Comparison of ENCODE assay signal across 16 cellular contexts in genomic region chr17:58569216-58569615, GRCh38.
"Had no signal": no experiment of that assay in that cellular context is flagged by ENCODE, and none has a peak within 500 bp of the region (broad histone marks: within the 10 kb centered on the region; RNA-seq: fewer than 3 reads in every experiment).

No MANE protein-coding gene starts in this region.

- DNase-seq: activated CD4-positive, alpha-beta T cell treated with anti-CD3 and anti-CD28 coated beads, Interleukin-2, amount 10 ng/mL, durations not matched to agents 24 days and 14 days; activated CD8-positive, alpha-beta T cell treated with anti-CD3 and anti-CD28 coated beads for 36 hours; activated naive CD4-positive, alpha-beta T cell treated with anti-CD3 and anti-CD28 coated beads for 36 hours; activated T-cell treated with anti-CD3 and anti-CD28 coated beads, Interleukin-2, amount 50 U/mL, for 1 hour; body of pancreas; dermis blood vessel endothelial cell; effector memory CD8-positive, alpha-beta T cell; esophagus squamous epithelium; heart right ventricle; immature natural killer cell; naive thymus-derived CD8-positive, alpha-beta T cell; sigmoid colon; stimulated activated naive B cell treated with anti-CD40 and anti-IgM and Interleukin-4, amounts not matched to agents 10 μg/mL and 1 μg/mL and 100 μg/mL, for 72 hours; upper lobe of left lung had no signal

- H3K36me3 ChIP-seq: esophagus squamous epithelium, heart right ventricle, sigmoid colon, thoracic aorta, upper lobe of left lung had no signal

- H3K4me3 ChIP-seq: body of pancreas, esophagus squamous epithelium, heart right ventricle, sigmoid colon, thoracic aorta, upper lobe of left lung had no signal

- H3K27me3 ChIP-seq: body of pancreas, esophagus squamous epithelium, heart right ventricle, sigmoid colon, upper lobe of left lung had no signal

- H3K27ac ChIP-seq: body of pancreas, esophagus squamous epithelium, heart right ventricle, parathyroid adenoma, sigmoid colon, thoracic aorta had no signal

- H3K9me3 ChIP-seq: body of pancreas, esophagus squamous epithelium, heart right ventricle, sigmoid colon, thoracic aorta, upper lobe of left lung had no signal

- ATAC-seq: activated CD8-positive, alpha-beta T cell treated with anti-CD3 and anti-CD28 coated beads for 36 hours; body of pancreas; effector memory CD8-positive, alpha-beta T cell; heart right ventricle; naive thymus-derived CD8-positive, alpha-beta T cell; stimulated activated naive B cell treated with anti-CD40 and anti-IgM and Interleukin-4, amounts not matched to agents 10 μg/mL and 1 μg/mL and 100 μg/mL, for 72 hours had no signal

- H3K4me1 ChIP-seq: body of pancreas, esophagus squamous epithelium, parathyroid adenoma, sigmoid colon, upper lobe of left lung had no signal
